Comparison of ENCODE assay signal across 1 cellular context in genomic region chr1:62436466-62437272, GRCh38.
A peak's percentile ranks its signal among the peaks of the same experiment; 100 is the strongest.
TF ChIP-seq lines count a peak whose summit lies in the region.

USP1 (plus strand) TSS chr1:62437049; CDS start chr1:62439868, 2,819 bp downstream.

TF ChIP-seq in GM12878, 131 proteins besides CTCF, POLR2A, EP300 and RAD21 (continued from another document and continues in another):
- peak; percentile 71 for TF ChIP-seq E2F4 (IDR thresholded peaks at IDR 0.05; ENCODE audit: low read depth, low read length)
- peak; percentile 30; the same call in 1 of the 2 replicates for TF ChIP-seq PML (IDR thresholded peaks at IDR 0.05; ENCODE audit: low read length)
- no peak; the same call in 1 of the 2 replicates for TF ChIP-seq HSF1 (IDR thresholded peaks at IDR 0.05; ENCODE audit: low read depth, low read length)
- peak in 1 of 2 experiments; percentile 64; a peak in 1 of 4 replicates for TF ChIP-seq BHLHE40 (IDR thresholded peaks at IDR 0.05; ENCODE audit: borderline replicate concordance in 1 of 2, low read depth in 2 of 2, low read length in 1 of 2)
- no peak for TF ChIP-seq TARDBP (IDR thresholded peaks at IDR 0.05; ENCODE audit: borderline replicate concordance)
- TF ChIP-seq HDAC2 (IDR thresholded peaks at IDR 0.05), result no peak
- no peak for TF ChIP-seq CHD1 (IDR thresholded peaks at IDR 0.05; ENCODE audit: low read depth, low read length)
- no peak; the same call in none of the 2 replicates for TF ChIP-seq ZNF687 (IDR thresholded peaks at IDR 0.05)
- TF ChIP-seq POU2F2 (IDR thresholded peaks at IDR 0.05; ENCODE audit: borderline replicate concordance, low read depth, low read length), result no peak
- peak; percentile 3 for TF ChIP-seq SIX5 (IDR thresholded peaks at IDR 0.05; ENCODE audit: low read depth, low read length, severe bottlenecking)
- peak; percentile 69 for TF ChIP-seq KLF5 (IDR thresholded peaks at IDR 0.05; ENCODE audit: partially characterized antibody)
- TF ChIP-seq SIN3A (IDR thresholded peaks at IDR 0.05; ENCODE audit: low read depth, low read length), result no peak
- no peak for TF ChIP-seq MEF2A (IDR thresholded peaks at IDR 0.05; ENCODE audit: insufficient read depth, low read depth, low read length)
- TF ChIP-seq MLLT1 (IDR thresholded peaks at IDR 0.05), result 0 out of 2 replicates have a peak, but pooled peaks have one; percentile 33
- TF ChIP-seq JUND (IDR thresholded peaks at IDR 0.05; ENCODE audit: low read depth, low read length), result no peak
- peak; percentile 77 for TF ChIP-seq IRF3 (IDR thresholded peaks at IDR 0.05)
- TF ChIP-seq RB1 (IDR thresholded peaks at IDR 0.05; ENCODE audit: borderline replicate concordance), result peak; percentile 99
- TF ChIP-seq DPF2 (IDR thresholded peaks at IDR 0.05), result 0 out of 2 replicates have a peak, but pooled peaks have one; percentile 53
- TF ChIP-seq ZNF592 (IDR thresholded peaks at IDR 0.05), result peak; percentile 90; the same call in 1 of the 2 replicates
- TF ChIP-seq BCL11A (IDR thresholded peaks at IDR 0.05; ENCODE audit: low read depth, low read length), result no peak
- no peak; the same call in 1 of the 2 replicates for TF ChIP-seq ATF7 (IDR thresholded peaks at IDR 0.05; ENCODE audit: low read depth)
- TF ChIP-seq NR2F1 (conservative IDR thresholded peaks at IDR 0.05), result peak; percentile 24; the same call in 1 of the 2 replicates
- peak; percentile 87 for TF ChIP-seq RELA (IDR thresholded peaks at IDR 0.05; ENCODE audit: borderline replicate concordance, partially characterized antibody)
- no peak for TF ChIP-seq PRDM15 (CRISPR knock-in tag; IDR thresholded peaks at IDR 0.05)
- TF ChIP-seq USF1 (IDR thresholded peaks at IDR 0.05; ENCODE audit: borderline replicate concordance, extremely low read length, insufficient read depth, low read depth, low read length), result no peak
- peak; percentile 94 for TF ChIP-seq MYC (IDR thresholded peaks at IDR 0.05; ENCODE audit: insufficient read depth, insufficient read length, insufficient replicate concordance, low read length, severe bottlenecking)
- peak; percentile 83 for TF ChIP-seq NFYA (IDR thresholded peaks at IDR 0.05; ENCODE audit: borderline replicate concordance, low read depth, low read length)
- no peak for TF ChIP-seq ATF2 (IDR thresholded peaks at IDR 0.05; ENCODE audit: low read length)
- peak; percentile 63 for TF ChIP-seq HCFC1 (IDR thresholded peaks at IDR 0.05; ENCODE audit: low read length)
- TF ChIP-seq EGR1 (IDR thresholded peaks at IDR 0.05; ENCODE audit: borderline replicate concordance in 1 of 2, low read depth in 2 of 2, low read length in 2 of 2), result peak in 1 of 2 experiments; percentile 10; a peak in 1 of 3 replicates
- TF ChIP-seq USF2 (IDR thresholded peaks at IDR 0.05; ENCODE audit: borderline replicate concordance, low read depth, low read length), result no peak
- no peak for TF ChIP-seq SRF (IDR thresholded peaks at IDR 0.05; ENCODE audit: low read depth in 2 of 2, low read length in 2 of 2)
- TF ChIP-seq CBFB (IDR thresholded peaks at IDR 0.05; ENCODE audit: low read depth), result peak; percentile 81
- TF ChIP-seq BACH1 (IDR thresholded peaks at IDR 0.05; ENCODE audit: borderline replicate concordance), result peak; percentile 54; the same call in 1 of the 2 replicates
- peak; percentile 94 for TF ChIP-seq MAX (IDR thresholded peaks at IDR 0.05; ENCODE audit: low read depth, low read length)
